1 cellular context compared by ENCODE assay signal in the genomic region with DNA sequence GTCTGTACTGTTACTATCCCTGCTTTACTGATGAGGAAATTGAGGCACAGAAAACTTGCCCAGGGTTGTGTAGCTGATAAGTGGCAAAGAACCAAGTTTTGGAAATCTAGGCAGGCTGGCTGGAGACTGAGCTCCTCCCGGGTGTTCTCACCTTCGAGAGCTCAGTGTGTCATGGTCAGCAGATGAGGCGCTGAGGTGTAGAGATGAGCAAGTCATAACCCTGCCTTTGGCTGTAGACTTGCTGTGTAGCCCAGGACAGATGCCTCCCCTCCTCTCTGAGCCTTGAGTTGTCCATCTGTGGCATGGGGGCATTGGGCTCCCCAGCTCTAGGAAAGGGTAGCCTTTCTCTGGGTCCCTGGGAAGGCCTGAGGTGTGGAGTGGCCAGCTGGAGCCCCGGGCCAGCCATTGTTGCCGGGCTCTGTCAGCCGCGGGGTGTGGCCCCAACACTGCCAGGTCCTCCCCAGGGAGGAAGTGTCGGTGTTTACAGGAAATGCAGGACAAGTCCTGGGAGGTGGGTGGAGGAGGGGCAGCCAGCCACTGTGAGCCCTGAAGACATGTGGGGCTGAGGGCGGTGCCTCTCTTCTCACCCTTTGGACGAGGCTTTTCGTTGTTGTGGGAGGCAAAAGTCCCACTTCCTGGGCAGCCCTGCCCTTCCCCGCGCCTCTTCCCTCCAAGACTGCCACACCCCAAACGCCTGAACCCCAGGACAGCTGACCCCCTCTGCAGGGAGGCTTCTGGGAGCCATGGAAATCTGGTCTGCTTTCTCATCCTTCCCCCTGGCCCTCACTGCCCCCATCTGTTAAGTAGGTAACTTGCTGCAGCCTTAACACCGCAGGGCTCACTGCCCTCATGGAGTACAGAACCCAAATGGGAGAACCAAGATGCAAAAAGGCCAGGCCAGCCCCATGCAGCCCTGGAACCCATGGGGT.
A peak's percentile ranks its signal among the peaks of the same experiment; 100 is the strongest.
TF ChIP-seq lines count a peak whose summit lies in the region.

No MANE protein-coding gene starts in this region.

TF ChIP-seq in H1, 55 proteins besides CTCF, POLR2A, EP300 and RAD21:
- 0 out of 2 replicates have a peak, but pooled peaks have one; percentile 10 for TF ChIP-seq KDM1A (IDR thresholded peaks at IDR 0.05; ENCODE audit: borderline replicate concordance, low read length)
- TF ChIP-seq RXRA (IDR thresholded peaks at IDR 0.05; ENCODE audit: insufficient read depth, low read depth, low read length) = no peak
- TF ChIP-seq POLR2AphosphoS5 (IDR thresholded peaks at IDR 0.05; ENCODE audit: low read depth, low read length) = no peak
- TF ChIP-seq, protein P1, sequence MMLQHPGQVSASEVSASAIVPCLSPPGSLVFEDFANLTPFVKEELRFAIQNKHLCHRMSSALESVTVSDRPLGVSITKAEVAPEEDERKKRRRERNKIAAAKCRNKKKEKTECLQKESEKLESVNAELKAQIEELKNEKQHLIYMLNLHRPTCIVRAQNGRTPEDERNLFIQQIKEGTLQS (IDR thresholded peaks at IDR 0.05; ENCODE audit: insufficient read depth, low read depth, low read length) = no peak
- TF ChIP-seq, protein P2, sequence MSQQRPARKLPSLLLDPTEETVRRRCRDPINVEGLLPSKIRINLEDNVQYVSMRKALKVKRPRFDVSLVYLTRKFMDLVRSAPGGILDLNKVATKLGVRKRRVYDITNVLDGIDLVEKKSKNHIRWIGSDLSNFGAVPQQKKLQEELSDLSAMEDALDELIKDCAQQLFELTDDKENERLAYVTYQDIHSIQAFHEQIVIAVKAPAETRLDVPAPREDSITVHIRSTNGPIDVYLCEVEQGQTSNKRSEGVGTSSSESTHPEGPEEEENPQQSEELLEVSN (IDR thresholded peaks at IDR 0.05) = peak; percentile 72
- no peak for TF ChIP-seq CBX8 (IDR thresholded peaks at IDR 0.05; ENCODE audit: borderline replicate concordance, low read depth, low read length)
- TF ChIP-seq, protein P3, sequence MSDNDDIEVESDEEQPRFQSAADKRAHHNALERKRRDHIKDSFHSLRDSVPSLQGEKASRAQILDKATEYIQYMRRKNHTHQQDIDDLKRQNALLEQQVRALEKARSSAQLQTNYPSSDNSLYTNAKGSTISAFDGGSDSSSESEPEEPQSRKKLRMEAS (IDR thresholded peaks at IDR 0.05) = peak; percentile 80
- 0 out of 2 replicates have a peak, but pooled peaks have one; percentile 25 for TF ChIP-seq SP1 (IDR thresholded peaks at IDR 0.05; ENCODE audit: low read depth, low read length)
- no peak for TF ChIP-seq KDM4A (IDR thresholded peaks at IDR 0.05; ENCODE audit: low read depth, low read length, severe bottlenecking)
- TF ChIP-seq, protein P4, sequence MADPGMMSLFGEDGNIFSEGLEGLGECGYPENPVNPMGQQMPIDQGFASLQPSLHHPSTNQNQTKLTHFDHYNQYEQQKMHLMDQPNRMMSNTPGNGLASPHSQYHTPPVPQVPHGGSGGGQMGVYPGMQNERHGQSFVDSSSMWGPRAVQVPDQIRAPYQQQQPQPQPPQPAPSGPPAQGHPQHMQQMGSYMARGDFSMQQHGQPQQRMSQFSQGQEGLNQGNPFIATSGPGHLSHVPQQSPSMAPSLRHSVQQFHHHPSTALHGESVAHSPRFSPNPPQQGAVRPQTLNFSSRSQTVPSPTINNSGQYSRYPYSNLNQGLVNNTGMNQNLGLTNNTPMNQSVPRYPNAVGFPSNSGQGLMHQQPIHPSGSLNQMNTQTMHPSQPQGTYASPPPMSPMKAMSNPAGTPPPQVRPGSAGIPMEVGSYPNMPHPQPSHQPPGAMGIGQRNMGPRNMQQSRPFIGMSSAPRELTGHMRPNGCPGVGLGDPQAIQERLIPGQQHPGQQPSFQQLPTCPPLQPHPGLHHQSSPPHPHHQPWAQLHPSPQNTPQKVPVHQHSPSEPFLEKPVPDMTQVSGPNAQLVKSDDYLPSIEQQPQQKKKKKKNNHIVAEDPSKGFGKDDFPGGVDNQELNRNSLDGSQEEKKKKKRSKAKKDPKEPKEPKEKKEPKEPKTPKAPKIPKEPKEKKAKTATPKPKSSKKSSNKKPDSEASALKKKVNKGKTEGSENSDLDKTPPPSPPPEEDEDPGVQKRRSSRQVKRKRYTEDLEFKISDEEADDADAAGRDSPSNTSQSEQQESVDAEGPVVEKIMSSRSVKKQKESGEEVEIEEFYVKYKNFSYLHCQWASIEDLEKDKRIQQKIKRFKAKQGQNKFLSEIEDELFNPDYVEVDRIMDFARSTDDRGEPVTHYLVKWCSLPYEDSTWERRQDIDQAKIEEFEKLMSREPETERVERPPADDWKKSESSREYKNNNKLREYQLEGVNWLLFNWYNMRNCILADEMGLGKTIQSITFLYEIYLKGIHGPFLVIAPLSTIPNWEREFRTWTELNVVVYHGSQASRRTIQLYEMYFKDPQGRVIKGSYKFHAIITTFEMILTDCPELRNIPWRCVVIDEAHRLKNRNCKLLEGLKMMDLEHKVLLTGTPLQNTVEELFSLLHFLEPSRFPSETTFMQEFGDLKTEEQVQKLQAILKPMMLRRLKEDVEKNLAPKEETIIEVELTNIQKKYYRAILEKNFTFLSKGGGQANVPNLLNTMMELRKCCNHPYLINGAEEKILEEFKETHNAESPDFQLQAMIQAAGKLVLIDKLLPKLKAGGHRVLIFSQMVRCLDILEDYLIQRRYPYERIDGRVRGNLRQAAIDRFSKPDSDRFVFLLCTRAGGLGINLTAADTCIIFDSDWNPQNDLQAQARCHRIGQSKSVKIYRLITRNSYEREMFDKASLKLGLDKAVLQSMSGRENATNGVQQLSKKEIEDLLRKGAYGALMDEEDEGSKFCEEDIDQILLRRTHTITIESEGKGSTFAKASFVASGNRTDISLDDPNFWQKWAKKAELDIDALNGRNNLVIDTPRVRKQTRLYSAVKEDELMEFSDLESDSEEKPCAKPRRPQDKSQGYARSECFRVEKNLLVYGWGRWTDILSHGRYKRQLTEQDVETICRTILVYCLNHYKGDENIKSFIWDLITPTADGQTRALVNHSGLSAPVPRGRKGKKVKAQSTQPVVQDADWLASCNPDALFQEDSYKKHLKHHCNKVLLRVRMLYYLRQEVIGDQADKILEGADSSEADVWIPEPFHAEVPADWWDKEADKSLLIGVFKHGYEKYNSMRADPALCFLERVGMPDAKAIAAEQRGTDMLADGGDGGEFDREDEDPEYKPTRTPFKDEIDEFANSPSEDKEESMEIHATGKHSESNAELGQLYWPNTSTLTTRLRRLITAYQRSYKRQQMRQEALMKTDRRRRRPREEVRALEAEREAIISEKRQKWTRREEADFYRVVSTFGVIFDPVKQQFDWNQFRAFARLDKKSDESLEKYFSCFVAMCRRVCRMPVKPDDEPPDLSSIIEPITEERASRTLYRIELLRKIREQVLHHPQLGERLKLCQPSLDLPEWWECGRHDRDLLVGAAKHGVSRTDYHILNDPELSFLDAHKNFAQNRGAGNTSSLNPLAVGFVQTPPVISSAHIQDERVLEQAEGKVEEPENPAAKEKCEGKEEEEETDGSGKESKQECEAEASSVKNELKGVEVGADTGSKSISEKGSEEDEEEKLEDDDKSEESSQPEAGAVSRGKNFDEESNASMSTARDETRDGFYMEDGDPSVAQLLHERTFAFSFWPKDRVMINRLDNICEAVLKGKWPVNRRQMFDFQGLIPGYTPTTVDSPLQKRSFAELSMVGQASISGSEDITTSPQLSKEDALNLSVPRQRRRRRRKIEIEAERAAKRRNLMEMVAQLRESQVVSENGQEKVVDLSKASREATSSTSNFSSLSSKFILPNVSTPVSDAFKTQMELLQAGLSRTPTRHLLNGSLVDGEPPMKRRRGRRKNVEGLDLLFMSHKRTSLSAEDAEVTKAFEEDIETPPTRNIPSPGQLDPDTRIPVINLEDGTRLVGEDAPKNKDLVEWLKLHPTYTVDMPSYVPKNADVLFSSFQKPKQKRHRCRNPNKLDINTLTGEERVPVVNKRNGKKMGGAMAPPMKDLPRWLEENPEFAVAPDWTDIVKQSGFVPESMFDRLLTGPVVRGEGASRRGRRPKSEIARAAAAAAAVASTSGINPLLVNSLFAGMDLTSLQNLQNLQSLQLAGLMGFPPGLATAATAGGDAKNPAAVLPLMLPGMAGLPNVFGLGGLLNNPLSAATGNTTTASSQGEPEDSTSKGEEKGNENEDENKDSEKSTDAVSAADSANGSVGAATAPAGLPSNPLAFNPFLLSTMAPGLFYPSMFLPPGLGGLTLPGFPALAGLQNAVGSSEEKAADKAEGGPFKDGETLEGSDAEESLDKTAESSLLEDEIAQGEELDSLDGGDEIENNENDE (IDR thresholded peaks at IDR 0.05; ENCODE audit: insufficient replicate concordance, low read length) = no peak
- no peak for TF ChIP-seq PHF8 (conservative IDR thresholded peaks at IDR 0.05; ENCODE audit: low read depth, low read length)
- TF ChIP-seq SIX5 (IDR thresholded peaks at IDR 0.05; ENCODE audit: low read depth, low read length) = no peak
- TF ChIP-seq TEAD4 (IDR thresholded peaks at IDR 0.05; ENCODE audit: low read depth, low read length) = no peak
- no peak for TF ChIP-seq CHD1 (IDR thresholded peaks at IDR 0.05; ENCODE audit: low read depth, low read length)
- no peak for TF ChIP-seq CBX5 (IDR thresholded peaks at IDR 0.05; ENCODE audit: low read depth, low read length)
- TF ChIP-seq, protein P5, sequence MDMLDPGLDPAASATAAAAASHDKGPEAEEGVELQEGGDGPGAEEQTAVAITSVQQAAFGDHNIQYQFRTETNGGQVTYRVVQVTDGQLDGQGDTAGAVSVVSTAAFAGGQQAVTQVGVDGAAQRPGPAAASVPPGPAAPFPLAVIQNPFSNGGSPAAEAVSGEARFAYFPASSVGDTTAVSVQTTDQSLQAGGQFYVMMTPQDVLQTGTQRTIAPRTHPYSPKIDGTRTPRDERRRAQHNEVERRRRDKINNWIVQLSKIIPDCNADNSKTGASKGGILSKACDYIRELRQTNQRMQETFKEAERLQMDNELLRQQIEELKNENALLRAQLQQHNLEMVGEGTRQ (IDR thresholded peaks at IDR 0.05; ENCODE audit: low read length) = no peak
- no peak for TF ChIP-seq NANOG (IDR thresholded peaks at IDR 0.05; ENCODE audit: insufficient read depth, low read depth, low read length, poor library complexity, severe bottlenecking)
- no peak for TF ChIP-seq SIN3A (conservative IDR thresholded peaks at IDR 0.05 in 1 of 2, IDR thresholded peaks at IDR 0.05 in 1 of 2; ENCODE audit: low read depth in 1 of 2, low read length in 2 of 2)
- no peak for TF ChIP-seq KDM5A (IDR thresholded peaks at IDR 0.05; ENCODE audit: low read length)
- TF ChIP-seq BCL11A (IDR thresholded peaks at IDR 0.05; ENCODE audit: low read depth in 2 of 2, low read length in 2 of 2) = no peak
- TF ChIP-seq SUZ12 (IDR thresholded peaks at IDR 0.05; ENCODE audit: low read length) = no peak
- TF ChIP-seq RBBP5 (IDR thresholded peaks at IDR 0.05; ENCODE audit: borderline replicate concordance, low read depth, low read length) = no peak; the same call in none of the 2 replicates
- no peak for TF ChIP-seq TBP (IDR thresholded peaks at IDR 0.05; ENCODE audit: low read depth, low read length)
- peak; percentile 61 for TF ChIP-seq ASH2L (IDR thresholded peaks at IDR 0.05; ENCODE audit: low read length)
- TF ChIP-seq NRF1 (IDR thresholded peaks at IDR 0.05; ENCODE audit: low read depth, low read length) = no peak
- TF ChIP-seq TAF7 (optimal IDR thresholded peaks at IDR 0.05; ENCODE audit: borderline replicate concordance, low read depth, low read length) = no peak
- peak; percentile 46 for TF ChIP-seq EGR1 (IDR thresholded peaks at IDR 0.05; ENCODE audit: borderline replicate concordance, low read depth, low read length)
- TF ChIP-seq TAF1 (IDR thresholded peaks at IDR 0.05; ENCODE audit: low read depth, low read length) = 0 out of 2 replicates have a peak, but pooled peaks have one; percentile 26
